Comparison of ENCODE assay signal across 8 cellular contexts in the genomic region with DNA sequence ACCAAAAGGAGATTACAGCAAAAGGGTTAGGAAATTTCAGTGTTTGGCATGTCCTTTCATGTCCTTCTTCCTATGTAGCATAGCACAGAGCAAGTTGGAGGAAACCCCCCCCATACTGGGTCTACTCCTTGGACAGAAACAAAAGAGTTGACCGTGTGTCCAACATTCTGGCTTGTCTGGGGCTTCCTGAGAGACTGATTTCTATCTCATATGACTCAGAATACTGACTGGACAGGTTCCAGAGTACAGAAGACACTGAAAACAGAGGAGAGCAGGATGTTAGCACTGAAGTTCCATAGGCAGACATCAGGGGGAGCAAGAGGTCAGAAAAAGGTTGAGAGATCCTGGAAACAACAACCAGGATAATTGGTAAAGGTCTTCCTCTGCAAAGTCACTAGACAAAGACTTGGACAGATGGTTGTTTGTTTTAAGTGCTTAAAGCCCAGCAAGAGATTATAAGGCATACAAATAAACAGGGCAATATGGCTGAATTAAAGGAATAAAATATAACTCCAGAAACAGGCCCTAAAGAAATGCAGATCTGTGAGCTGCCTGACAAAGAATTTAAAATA. TPM values are rescaled to one million over a fixed set of nuclear protein-coding genes. Genes with fewer than 3 reads are reported as not detected.
DNase-seq lines count a peak whose midpoint lies in the region; ATAC-seq, FAIRE-seq and TF ChIP-seq lines count a peak whose summit lies in the region.

No MANE protein-coding gene starts in this region.

- peak; percentile 88 to 99 (median 98) for ATAC-seq in pancreas
- no peak for ATAC-seq in GM18498 (IDR thresholded peaks at IDR 0.05; ENCODE audit: unreplicated experiment)

- peaks cover 25% of the 10 kb centered on the region for H3K36me3 ChIP-seq in KOPT-K1 (ENCODE audit: insufficient read depth, low read length)
- H3K36me3 ChIP-seq in pancreas, result no peaks in the 10 kb centered on the region
- H3K36me3 ChIP-seq in uterus, result no peaks in the 10 kb centered on the region

- no peak overlapping the region for H3K4me3 ChIP-seq in fibroblast of villous mesenchyme (ENCODE audit: low read depth, low read length)
- H3K4me3 ChIP-seq in pancreas, result no peak overlapping the region
- no peak overlapping the region for H3K4me3 ChIP-seq in uterus

- TF ChIP-seq POLR2A in uterus (IDR thresholded peaks at IDR 0.05), result no peak

- H3K27me3 ChIP-seq in pancreas, result no peaks in the 10 kb centered on the region
- no peaks in the 10 kb centered on the region for H3K27me3 ChIP-seq in uterus

- intact Hi-C loops in pancreas (cut with DNase I) (loop anchor here in 1 of 3 donors (10.0 kb wide), 1 partner anchor 198 kb away; no protein-coding TSS in a partner anchor), uterus (cut with DNase I; ENCODE audit: low total_unique reads) (no loop called here)

- H3K27ac ChIP-seq in KOPT-K1 (ENCODE audit: low read depth, low read length, poor library complexity, severe bottlenecking), result peak overlapping the region; percentile 3
- peak overlapping the region in 1 of 4 donors; percentile 20 for H3K27ac ChIP-seq in pancreas
- H3K27ac ChIP-seq in uterus, result peak overlapping the region in 1 of 2 donors; percentile 42

- H3K9me3 ChIP-seq in KOPT-K1 (ENCODE audit: insufficient read depth, low read length, poor library complexity, severe bottlenecking) (no peaks in the 10 kb centered on the region), pancreas (no peaks in the 10 kb centered on the region), uterus (no peaks in the 10 kb centered on the region)

- peak; percentile 68 for TF ChIP-seq CTCF in GM10266 (IDR thresholded peaks at IDR 0.05; ENCODE audit: control insufficient read depth, insufficient read depth, low read depth, missing control alignments)
- TF ChIP-seq CTCF in fibroblast of villous mesenchyme (IDR thresholded peaks at IDR 0.05; ENCODE audit: insufficient read depth, low read depth, low read length), result peak; percentile 94
- peak; percentile 36 to 71 (median 64) for TF ChIP-seq CTCF in pancreas (IDR thresholded peaks at IDR 0.05)
- peak; percentile 45 to 79 (median 58) for TF ChIP-seq CTCF in uterus (IDR thresholded peaks at IDR 0.05)

- DNase-seq in GM10266 (ENCODE audit: extremely low spot score), result peak; percentile 58
- peak; percentile 65 for DNase-seq in RPMI8226
- peak; percentile 1 for DNase-seq in activated T-helper 1 cell treated with Interleukin-2 at 50 U/mL for 16 hours (ENCODE audit: low read depth)
- DNase-seq in fibroblast of villous mesenchyme (ENCODE audit: low read depth), result peak; percentile 93
- peak in 4 of 6 donors; percentile 27 to 76 (median 49) for DNase-seq in pancreas
- peak; percentile 28 to 55 for DNase-seq in uterus

- H3K4me1 ChIP-seq in pancreas, result no peaks in the 10 kb centered on the region
- H3K4me1 ChIP-seq in uterus, result no peaks in the 10 kb centered on the region

- WGBS in pancreas, 2 donors, result 2 to 5% methylated on average over 1 of the region's 1 CpG

- FAIRE-seq in pancreas (lab: Jason Lieb, UNC), result peak; percentile 76

RNA-seq across cellular contexts. Expression of gene USP49, which starts 48.4 kb away (rescaled TPM):
- 2.3 and 3.0 TPM in 2 replicates for total RNA-seq in fibroblast of villous mesenchyme
- 1 to 10 TPM in 5 of 6 donors, under 1 TPM in 1; 0.98 to 2.4 (median 1.4) TPM for total RNA-seq in pancreas
- polyA plus RNA-seq in pancreas, result 1 to 10 TPM; 1.5 TPM
- 10 to 100 TPM in 1 of 4 donors, 1 to 10 TPM in 3; 2.3 to 16.5 (median 6.6) TPM for total RNA-seq in uterus

RNA-seq across cellular contexts. Expression of gene TOMM6, which starts 59.3 kb away (rescaled TPM):
- total RNA-seq in fibroblast of villous mesenchyme (67.3 and 70.0 TPM in 2 replicates), pancreas (10 to 100 TPM; 48.6 to 86.2 (median 66.8) TPM), uterus (100 to 1,000 TPM in 2 of 4 donors, 10 to 100 TPM in 2; 53.1 to 164 (median 96.0) TPM)
- 100 to 1,000 TPM; 123 to 196 TPM for polyA plus RNA-seq in pancreas

Comparison
In these comparisons a context has a peak if more than half of its experiments do, and no peak if none do; other contexts are left out.
1. DNase-seq: peak in every context shown above with its lines; median percentile 93 in fibroblast of villous mesenchyme; 65 in RPMI8226; 58 in GM10266; 49 in pancreas; 42 in uterus; 1 in activated T-helper 1 cell treated with Interleukin-2 at 50 U/mL for 16 hours.